Comparison of ENCODE assay signal across 16 cellular contexts in genomic region chr1:112083487-112083886, GRCh38.
DNase-seq lines count a peak whose midpoint lies in the region; ATAC-seq, FAIRE-seq and TF ChIP-seq lines count a peak whose summit lies in the region.
"Had no signal": no experiment of that assay in that cellular context is flagged by ENCODE, and none has a peak within 500 bp of the region (broad histone marks: within the 10 kb centered on the region; RNA-seq: fewer than 3 reads in every experiment).

No MANE protein-coding gene starts in this region.

- TF ChIP-seq POLR2A in endothelial cell of umbilical vein (IDR thresholded peaks at IDR 0.05; ENCODE audit: low read depth, low read length): no peak

- H3F3A ChIP-seq in neural progenitor cell (ENCODE audit: low read depth): no peaks in the 10 kb centered on the region

- dilution Hi-C loops in endothelial cell of umbilical vein (cut with MboI; ENCODE audit: extremely low pct_ligation_motif_present, low sequenced_read_pairs): no loop called here

- H3K9me3 ChIP-seq in endothelial cell of umbilical vein (replicated peaks; ENCODE audit: control insufficient read depth, insufficient read depth, low read length) (no peaks in the 10 kb centered on the region), neural progenitor cell (ENCODE audit: low read depth) (no peaks in the 10 kb centered on the region)
- H3K9me3 ChIP-seq: SJCRH30, testis had no signal

- DNase-seq in HT-29 (ENCODE audit: low spot score): peak; percentile 16
- peak; percentile 36 for DNase-seq in OCI-M1 (lab: John Stamatoyannopoulos, UW)
- DNase-seq in endothelial cell of umbilical vein (ENCODE audit: low read depth, low spot score): peak; percentile 4
- DNase-seq in neural progenitor cell (ENCODE audit: low spot score): peak; percentile 75
- DNase-seq in stimulated activated effector memory CD8-positive, alpha-beta T cell treated with anti-CD3 and anti-CD28 coated beads, Interleukin-12 subunit alpha, Interleukin-12 subunit beta, amount 100 ng/mL, for 72 hours (ENCODE audit: low spot score in 2 of 2): no peak
- DNase-seq: activated T-cell treated with anti-CD3 and anti-CD28 coated beads, Interleukin-2, amount 50 U/mL, for 24 hours; naive thymus-derived CD8-positive, alpha-beta T cell; NCI-H1092; NCI-H524 treated with DMSO at 0.1 percent for 48 hours; testis had no signal

- no peak overlapping the region for H3K27ac Mint-ChIP-seq in neural progenitor cell
- no peak overlapping the region for H3K27ac Mint-ChIP-seq in stimulated activated effector memory CD8-positive, alpha-beta T cell treated with anti-CD3 and anti-CD28 coated beads, Interleukin-12 subunit alpha, Interleukin-12 subunit beta, amount 100 ng/mL, for 72 hours
- H3K27ac Mint-ChIP-seq: activated T-cell treated with anti-CD3 and anti-CD28 coated beads, Interleukin-2, amount 50 U/mL, for 24 hours; brain; naive thymus-derived CD8-positive, alpha-beta T cell had no signal

- H3K36me3 ChIP-seq in endothelial cell of umbilical vein (ENCODE audit: control insufficient read depth in 2 of 2, extremely low read depth in 1 of 2, insufficient read depth in 2 of 2, low read length in 2 of 2) (no peaks in the 10 kb centered on the region), neural progenitor cell (no peaks in the 10 kb centered on the region)
- H3K36me3 ChIP-seq: SJCRH30 had no signal

- intact Hi-C loops in endothelial cell of umbilical vein (cut with micrococcal nuclease): no loop called here

- ATAC-seq in GM19328 (IDR thresholded peaks at IDR 0.05; ENCODE audit: unreplicated experiment) (no peak), GM21576 (IDR thresholded peaks at IDR 0.05; ENCODE audit: unreplicated experiment) (no peak)
- ATAC-seq in stimulated activated effector memory CD8-positive, alpha-beta T cell treated with anti-CD3 and anti-CD28 coated beads, Interleukin-12 subunit alpha, Interleukin-12 subunit beta, amount 100 ng/mL, for 72 hours: no peak
- ATAC-seq: naive thymus-derived CD8-positive, alpha-beta T cell; sciatic nerve had no signal

- no peaks in the 10 kb centered on the region for H3K4me1 Mint-ChIP-seq in neural progenitor cell
- no peaks in the 10 kb centered on the region for H3K4me1 Mint-ChIP-seq in stimulated activated effector memory CD8-positive, alpha-beta T cell treated with anti-CD3 and anti-CD28 coated beads, Interleukin-12 subunit alpha, Interleukin-12 subunit beta, amount 100 ng/mL, for 72 hours
- H3K4me1 Mint-ChIP-seq: naive thymus-derived CD8-positive, alpha-beta T cell had no signal

- TF ChIP-seq CTCF in endothelial cell of umbilical vein (IDR thresholded peaks at IDR 0.05; ENCODE audit: extremely low read depth in 1 of 2, insufficient read depth in 1 of 2, low read depth in 1 of 2, low read length in 2 of 2): no peak
- no peak for TF ChIP-seq CTCF in neural progenitor cell (IDR thresholded peaks at IDR 0.05)

- H4K20me1 ChIP-seq in endothelial cell of umbilical vein (replicated peaks; ENCODE audit: control insufficient read depth, extremely low read depth, insufficient read depth, low read length): no peaks in the 10 kb centered on the region
- H4K20me1 ChIP-seq in neural progenitor cell (ENCODE audit: low read depth): no peaks in the 10 kb centered on the region

- H2AFZ ChIP-seq in endothelial cell of umbilical vein (ENCODE audit: low read depth, low read length): no peak overlapping the region
- no peak overlapping the region for H2AFZ ChIP-seq in neural progenitor cell (replicated peaks)

- H3K4me3 ChIP-seq in endothelial cell of umbilical vein (replicated peaks in 1 of 3; ENCODE audit: insufficient read depth in 1 of 3, low read depth in 1 of 3, low read length in 3 of 3) (no peak overlapping the region), neural progenitor cell (no peak overlapping the region)
- H3K4me3 ChIP-seq: SJCRH30, testis had no signal

- no peak overlapping the region for H3K4me3 Mint-ChIP-seq in neural progenitor cell
- no peak overlapping the region for H3K4me3 Mint-ChIP-seq in stimulated activated effector memory CD8-positive, alpha-beta T cell treated with anti-CD3 and anti-CD28 coated beads, Interleukin-12 subunit alpha, Interleukin-12 subunit beta, amount 100 ng/mL, for 72 hours
- H3K4me3 Mint-ChIP-seq: activated T-cell treated with anti-CD3 and anti-CD28 coated beads, Interleukin-2, amount 50 U/mL, for 24 hours; brain; naive thymus-derived CD8-positive, alpha-beta T cell had no signal

- POLR2A ChIA-PET in endothelial cell of umbilical vein (lab: Charles Lee): no interaction called here

- peaks cover 5% of the 10 kb centered on the region for H3K27me3 Mint-ChIP-seq in neural progenitor cell (ENCODE audit: insufficient read depth, low read depth)

- no TSS peak for BruUV-seq in endothelial cell of umbilical vein (replicated peaks; lab: Mats Ljungman, UMichigan)

- no peak for FAIRE-seq in endothelial cell of umbilical vein (lab: Jason Lieb, UNC)
- FAIRE-seq: islet of Langerhans had no signal

- no peaks in the 10 kb centered on the region for H3K79me2 ChIP-seq in endothelial cell of umbilical vein (ENCODE audit: control insufficient read depth, insufficient read depth, low read length)
- H3K79me2 ChIP-seq in neural progenitor cell (ENCODE audit: low read depth): no peaks in the 10 kb centered on the region

- H3K4me2 ChIP-seq in endothelial cell of umbilical vein (ENCODE audit: insufficient read depth, low read length) (no peak overlapping the region), neural progenitor cell (no peak overlapping the region)

- H3K9ac ChIP-seq in endothelial cell of umbilical vein (replicated peaks; ENCODE audit: extremely low read depth, insufficient read depth, low read length) (no peak overlapping the region), neural progenitor cell (no peak overlapping the region)

- no peak overlapping the region for H3K27ac ChIP-seq in endothelial cell of umbilical vein (ENCODE audit: insufficient read depth, low read depth, low read length)
- H3K27ac ChIP-seq in neural progenitor cell: no peak overlapping the region
- H3K27ac ChIP-seq: SJCRH30, testis had no signal

- no peaks in the 10 kb centered on the region for H3K9me1 ChIP-seq in endothelial cell of umbilical vein (replicated peaks; ENCODE audit: control insufficient read depth, extremely low read depth, insufficient read depth, low read length)

- CTCF ChIA-PET in endothelial cell of umbilical vein (lab: Charles Lee): no interaction called here

- H3K4me1 ChIP-seq in endothelial cell of umbilical vein (ENCODE audit: control insufficient read depth, extremely low read depth, insufficient read depth, low read length): no peaks in the 10 kb centered on the region
- no peaks in the 10 kb centered on the region for H3K4me1 ChIP-seq in neural progenitor cell
- H3K4me1 ChIP-seq: SJCRH30, testis had no signal

- H3K27me3 ChIP-seq in endothelial cell of umbilical vein (ENCODE audit: control insufficient read depth in 2 of 2, insufficient read depth in 2 of 2, low read length in 2 of 2) (no peaks in the 10 kb centered on the region), neural progenitor cell (no peaks in the 10 kb centered on the region)
- H3K27me3 ChIP-seq: testis had no signal

- H3K36me3 Mint-ChIP-seq in neural progenitor cell: no peaks in the 10 kb centered on the region
- no peaks in the 10 kb centered on the region for H3K36me3 Mint-ChIP-seq in stimulated activated effector memory CD8-positive, alpha-beta T cell treated with anti-CD3 and anti-CD28 coated beads, Interleukin-12 subunit alpha, Interleukin-12 subunit beta, amount 100 ng/mL, for 72 hours
- H3K36me3 Mint-ChIP-seq: brain; naive thymus-derived CD8-positive, alpha-beta T cell had no signal

- no peaks in the 10 kb centered on the region for H3K9me3 Mint-ChIP-seq in neural progenitor cell
- no peaks in the 10 kb centered on the region for H3K9me3 Mint-ChIP-seq in stimulated activated effector memory CD8-positive, alpha-beta T cell treated with anti-CD3 and anti-CD28 coated beads, Interleukin-12 subunit alpha, Interleukin-12 subunit beta, amount 100 ng/mL, for 72 hours
- H3K9me3 Mint-ChIP-seq: activated T-cell treated with anti-CD3 and anti-CD28 coated beads, Interleukin-2, amount 50 U/mL, for 24 hours; brain; naive thymus-derived CD8-positive, alpha-beta T cell had no signal

TF ChIP-seq in endothelial cell of umbilical vein, 7 proteins besides CTCF, POLR2A, EP300 and RAD21:
- TF ChIP-seq FOS (IDR thresholded peaks at IDR 0.05; ENCODE audit: borderline replicate concordance, insufficient read depth, low read length): no peak
- TF ChIP-seq GATA2 (IDR thresholded peaks at IDR 0.05; ENCODE audit: insufficient read depth, insufficient read length, low read depth, low read length): no peak
- TF ChIP-seq EZH2 (IDR thresholded peaks at IDR 0.05; ENCODE audit: borderline replicate concordance, low read depth, low read length, severe bottlenecking): no peak
- no peak for TF ChIP-seq POLR2AphosphoS5 (IDR thresholded peaks at IDR 0.05; ENCODE audit: insufficient read depth, low read depth, low read length)
- no peak for TF ChIP-seq MAX (IDR thresholded peaks at IDR 0.05; ENCODE audit: insufficient read depth, insufficient read length)
- no peak for TF ChIP-seq MYC (IDR thresholded peaks at IDR 0.05; ENCODE audit: low read depth, low read length)
- no peak for TF ChIP-seq JUN (IDR thresholded peaks at IDR 0.05; ENCODE audit: borderline replicate concordance, insufficient read depth, insufficient read length, low read depth)

Comparison
In these comparisons a context has a peak if more than half of its experiments do, and no peak if none do; other contexts are left out.
1. DNase-seq: peak in HT-29 (single experiment), OCI-M1 (single experiment), endothelial cell of umbilical vein (single experiment) and neural progenitor cell (single experiment); none in stimulated activated effector memory CD8-positive, alpha-beta T cell treated with anti-CD3 and anti-CD28 coated beads, Interleukin-12 subunit alpha, Interleukin-12 subunit beta, amount 100 ng/mL, for 72 hours (0 of 2).